21 cellular contexts compared by ENCODE assay signal in genomic region chr5:124828731-124829130, GRCh38.
"Had no signal": no experiment of that assay in that cellular context is flagged by ENCODE, and none has a peak within 500 bp of the region (broad histone marks: within the 10 kb centered on the region; RNA-seq: fewer than 3 reads in every experiment).

No MANE protein-coding gene starts in this region.

- H3K9me3 ChIP-seq: gastrocnemius medialis, neutrophil, pancreas, right lobe of liver, thyroid gland, vagina had no signal

- H3K27me3 ChIP-seq: dorsolateral prefrontal cortex, gastrocnemius medialis, neutrophil, pancreas, right lobe of liver, stomach, thyroid gland, vagina had no signal

- H3K4me3 ChIP-seq: dorsolateral prefrontal cortex, gastrocnemius medialis, lower lobe of right lung, pancreas, right lobe of liver, smooth muscle cell, stomach, thyroid gland, vagina had no signal

- H3K27ac ChIP-seq: dorsolateral prefrontal cortex, lower lobe of right lung, neutrophil, pancreas, right lobe of liver, stomach, thyroid gland, vagina had no signal

- H3K4me1 ChIP-seq: right lobe of liver, thyroid gland had no signal

- H3K4me2 ChIP-seq: smooth muscle cell had no signal

- FAIRE-seq: keratinocyte, pancreas had no signal

- DNase-seq: dorsolateral prefrontal cortex; effector CD4-positive, alpha-beta T cell; gastrocnemius medialis; head of caudate nucleus; left ventricle myocardium superior; lower lobe of right lung; natural killer cell; pancreas; right lobe of liver; stimulated activated CD4-positive, alpha-beta T cell treated with anti-CD3 and anti-CD28 coated beads, Interleukin-12 subunit alpha, Interleukin-12 subunit beta, amount 100 ng/mL, for 4 hours; stimulated activated CD4-positive, alpha-beta T cell treated with anti-CD3 and anti-CD28 coated beads, Interleukin-1b, Interleukin-23, amount 100 ng/mL, for 48 hours; stimulated activated CD4-positive, alpha-beta T cell treated with anti-CD3 and anti-CD28 coated beads, Interleukin-4, amount 100 ng/mL, for 1 hour; stimulated activated CD8-positive, alpha-beta memory T cell treated with anti-CD3 and anti-CD28 coated beads, Interleukin-4, amount 100 ng/mL, for 48 hours; stimulated activated naive CD4-positive, alpha-beta T cell; stomach; thyroid gland; trophoblast cell had no signal

- H3K36me3 ChIP-seq: gastrocnemius medialis, lower lobe of right lung, neutrophil, pancreas, right lobe of liver, stomach, thyroid gland, vagina had no signal

- ATAC-seq: left ventricle myocardium superior, lower lobe of right lung, natural killer cell, pancreas, right lobe of liver had no signal
